30 cellular contexts compared by ENCODE assay signal in genomic region chr15:89755701-89756100, GRCh38. TPM values are rescaled to one million over a fixed set of nuclear protein-coding genes. Genes with fewer than 3 reads are reported as not detected.
"Had no signal": no experiment of that assay in that cellular context is flagged by ENCODE, and none has a peak within 500 bp of the region (broad histone marks: within the 10 kb centered on the region; RNA-seq: fewer than 3 reads in every experiment).

No MANE protein-coding gene starts in this region.

- H3K27ac ChIP-seq: adrenal gland, brain microvascular endothelial cell, KMS-11, WERI-Rb-1 had no signal

- H3K4me3 ChIP-seq: adrenal gland had no signal

- DNase-seq: activated CD4-positive, alpha-beta T cell treated with anti-CD3 and anti-CD28 coated beads for 1 hour; activated CD4-positive, alpha-beta T cell treated with anti-CD3 and anti-CD28 coated beads for 48 hours; activated CD4-positive, CD25-positive, alpha-beta regulatory T cell; activated CD8-positive, alpha-beta T cell treated with anti-CD3 and anti-CD28 coated beads for 36 hours; activated gamma-delta T cell; activated naive CD4-positive, alpha-beta T cell treated with anti-CD3 and anti-CD28 coated beads for 36 hours; activated T-cell treated with anti-CD3 and anti-CD28 coated beads, Interleukin-2, amount 50 U/mL, for 24 hours; adrenal gland; anterior cingulate cortex; brain microvascular endothelial cell; central memory CD4-positive, alpha-beta T cell; MM.1S; MV-4-11; NCI-H1092 treated with DMSO at 0.1 percent for 48 hours; NCI-H1417; NCI-H146; NCI-H1930; NCI-H2081 treated with DMSO at 0.1 percent for 48 hours; NCI-H226; NCI-H524 treated with DMSO at 0.1 percent for 48 hours; Right ventricle myocardium superior; SW 1271; T-helper 1 cell; T-helper 2 cell; T-helper 9 cell; WERI-Rb-1 had no signal

- H3K4me2 ChIP-seq: KMS-11 had no signal

- H3K36me3 ChIP-seq: adrenal gland, brain microvascular endothelial cell, WERI-Rb-1 had no signal

- H3K9me3 ChIP-seq: adrenal gland had no signal

- H3K27me3 ChIP-seq: adrenal gland, brain microvascular endothelial cell had no signal

- ATAC-seq: activated CD8-positive, alpha-beta T cell treated with anti-CD3 and anti-CD28 coated beads for 36 hours; activated naive CD4-positive, alpha-beta T cell treated with anti-CD3 and anti-CD28 coated beads, Interleukin-2, amount 50 U/mL, for 72 hours had no signal

- H3K9ac ChIP-seq: KMS-11 had no signal

RNA-seq across cellular contexts. Expression of gene MESP2, which starts 20.4 kb away (rescaled TPM):
- total RNA-seq: activated CD8-positive, alpha-beta memory T cell treated with anti-CD3 and anti-CD28 coated beads for 36 hours; activated CD8-positive, alpha-beta T cell treated with anti-CD3 and anti-CD28 coated beads for 36 hours; activated naive CD4-positive, alpha-beta T cell treated with anti-CD3 and anti-CD28 coated beads for 36 hours; activated naive CD4-positive, alpha-beta T cell treated with anti-CD3 and anti-CD28 coated beads, Interleukin-2, amount 50 U/mL, for 72 hours; NCI-H460 had no signal

RNA-seq across cellular contexts. Expression of gene ANPEP, which starts 59.0 kb away (rescaled TPM):
- total RNA-seq: activated CD8-positive, alpha-beta memory T cell treated with anti-CD3 and anti-CD28 coated beads for 36 hours; activated CD8-positive, alpha-beta T cell treated with anti-CD3 and anti-CD28 coated beads for 36 hours; activated naive CD4-positive, alpha-beta T cell treated with anti-CD3 and anti-CD28 coated beads for 36 hours had no signal
